Comparison of ENCODE assay signal across 1 cellular context in genomic region chr5:31333475-31333874, GRCh38.
TF ChIP-seq lines count a peak whose summit lies in the region.

No MANE protein-coding gene starts in this region.

TF ChIP-seq in GM23338, 12 proteins besides CTCF, POLR2A, EP300 and RAD21 (continued from another document):
- TF ChIP-seq ZNF462 (CRISPR knock-in tag; IDR thresholded peaks at IDR 0.05) = no peak
- no peak for TF ChIP-seq REST (IDR thresholded peaks at IDR 0.05; ENCODE audit: unreplicated experiment)
- no peak for TF ChIP-seq EZH2phosphoT487 (IDR thresholded peaks at IDR 0.05; ENCODE audit: unreplicated experiment)
- no peak for TF ChIP-seq POLR2AphosphoS5 (IDR thresholded peaks at IDR 0.05; ENCODE audit: low read depth)
- TF ChIP-seq CREB1 (CRISPR knock-in tag; IDR thresholded peaks at IDR 0.05; ENCODE audit: low read depth) = no peak
- no peak for TF ChIP-seq JUNB (IDR thresholded peaks at IDR 0.05; ENCODE audit: unreplicated experiment)
- no peak for TF ChIP-seq STAT1 (IDR thresholded peaks at IDR 0.05; ENCODE audit: unreplicated experiment)
- no peak for TF ChIP-seq EZH2 (IDR thresholded peaks at IDR 0.05; ENCODE audit: low read depth, unreplicated experiment)
- TF ChIP-seq NANOG (IDR thresholded peaks at IDR 0.05; ENCODE audit: borderline replicate concordance) = no peak
